Comparison of ENCODE assay signal across 27 cellular contexts in genomic region chr18:12968619-12969018, GRCh38.
"Had no signal": no experiment of that assay in that cellular context is flagged by ENCODE, and none has a peak within 500 bp of the region (broad histone marks: within the 10 kb centered on the region; RNA-seq: fewer than 3 reads in every experiment).

No MANE protein-coding gene starts in this region.

- H3K27me3 Mint-ChIP-seq: activated naive CD8-positive, alpha-beta T cell treated with anti-CD3 and anti-CD28 coated beads, Interleukin-2, amount 10 ng/mL, durations not matched to agents 7 days and 5 days; stimulated activated naive B cell treated with anti-CD40 and anti-IgM and Interleukin-4, amounts not matched to agents 10 μg/mL and 1 μg/mL and 100 μg/mL, for 72 hours; type B pancreatic cell had no signal

- FAIRE-seq: islet of Langerhans, pancreas had no signal

- H3K4me1 ChIP-seq: body of pancreas, esophagus squamous epithelium, gastroesophageal sphincter, heart left ventricle, pancreas, psoas muscle, vagina had no signal

- H3K9me3 Mint-ChIP-seq: activated naive CD8-positive, alpha-beta T cell treated with anti-CD3 and anti-CD28 coated beads, Interleukin-2, amount 10 ng/mL, durations not matched to agents 7 days and 5 days; endodermal cell; nephron; stimulated activated naive B cell treated with anti-CD40 and anti-IgM and Interleukin-4, amounts not matched to agents 10 μg/mL and 1 μg/mL and 100 μg/mL, for 72 hours; T-helper 2 cell treated with Interferon-gamma antibody and Interleukin-4, amounts not matched to agents 5 μg/mL and 100 μg/mL, for 36 hours; type B pancreatic cell had no signal

- H3K4me3 Mint-ChIP-seq: activated CD8-positive, alpha-beta T cell treated with anti-CD3 and anti-CD28 coated beads, Interleukin-2, amount 10 ng/mL, durations not matched to agents 7 days and 5 days; activated naive CD8-positive, alpha-beta T cell treated with anti-CD3 and anti-CD28 coated beads, Interleukin-2, amount 10 ng/mL, durations not matched to agents 7 days and 5 days; endodermal cell; nephron; stimulated activated naive B cell treated with anti-CD40 and anti-IgM and Interleukin-4, amounts not matched to agents 10 μg/mL and 1 μg/mL and 100 μg/mL, for 72 hours; T-helper 2 cell treated with Interferon-gamma antibody and Interleukin-4, amounts not matched to agents 5 μg/mL and 100 μg/mL, for 36 hours; type B pancreatic cell had no signal

- ATAC-seq: activated CD8-positive, alpha-beta T cell treated with anti-CD3 and anti-CD28 coated beads, Interleukin-2, amount 10 ng/mL, durations not matched to agents 7 days and 5 days; body of pancreas; gastroesophageal sphincter; heart left ventricle; pancreas; psoas muscle; stimulated activated naive B cell treated with anti-CD40 and anti-IgM and Interleukin-4, amounts not matched to agents 10 μg/mL and 1 μg/mL and 100 μg/mL, for 72 hours had no signal

- H3K4me3 ChIP-seq: body of pancreas, cardiac muscle cell, esophagus squamous epithelium, gastroesophageal sphincter, heart left ventricle, pancreas, psoas muscle, thoracic aorta, vagina had no signal

- DNase-seq: activated CD4-positive, alpha-beta T cell treated with anti-CD3 and anti-CD28 coated beads, Interleukin-2, amount 50 U/mL, for 1 hour; activated CD8-positive, alpha-beta memory T cell treated with anti-CD3 and anti-CD28 coated beads, Interleukin-2, amount 50 U/mL, for 4 hours; activated CD8-positive, alpha-beta T cell treated with anti-CD3 and anti-CD28 coated beads, Interleukin-2, amount 10 ng/mL, durations not matched to agents 7 days and 5 days; activated gamma-delta T cell; activated naive CD8-positive, alpha-beta T cell treated with anti-CD3 and anti-CD28 coated beads, Interleukin-2, amount 10 ng/mL, durations not matched to agents 7 days and 5 days; amygdala; body of pancreas; cortex of kidney; endodermal cell; esophagus squamous epithelium; heart left ventricle; left cardiac atrium; pancreas; psoas muscle; right cardiac atrium; stimulated activated CD4-positive, alpha-beta T cell treated with anti-CD3 and anti-CD28 coated beads, Interleukin-1b, Interleukin-23, amount 100 ng/mL, for 48 hours; stimulated activated naive B cell treated with anti-CD40 and anti-IgM and Interleukin-4, amounts not matched to agents 10 μg/mL and 1 μg/mL and 100 μg/mL, for 72 hours had no signal

- H3K9me3 ChIP-seq: body of pancreas, esophagus squamous epithelium, gastroesophageal sphincter, heart left ventricle, neutrophil, pancreas, psoas muscle, thoracic aorta, vagina had no signal

- H3K4me1 Mint-ChIP-seq: nephron had no signal

- H3K27ac ChIP-seq: body of pancreas, cardiac muscle cell, esophagus squamous epithelium, gastroesophageal sphincter, heart left ventricle, neutrophil, pancreas, psoas muscle, thoracic aorta, vagina, VCaP had no signal

- H3K27ac Mint-ChIP-seq: activated CD8-positive, alpha-beta T cell treated with anti-CD3 and anti-CD28 coated beads, Interleukin-2, amount 10 ng/mL, durations not matched to agents 7 days and 5 days; activated naive CD8-positive, alpha-beta T cell treated with anti-CD3 and anti-CD28 coated beads, Interleukin-2, amount 10 ng/mL, durations not matched to agents 7 days and 5 days; endodermal cell; nephron; stimulated activated naive B cell treated with anti-CD40 and anti-IgM and Interleukin-4, amounts not matched to agents 10 μg/mL and 1 μg/mL and 100 μg/mL, for 72 hours; T-helper 2 cell treated with Interferon-gamma antibody and Interleukin-4, amounts not matched to agents 5 μg/mL and 100 μg/mL, for 36 hours; type B pancreatic cell had no signal

- H3K27me3 ChIP-seq: body of pancreas, cardiac muscle cell, esophagus squamous epithelium, gastroesophageal sphincter, heart left ventricle, neutrophil, pancreas, vagina had no signal
